8 cellular contexts compared by ENCODE assay signal in the genomic region with DNA sequence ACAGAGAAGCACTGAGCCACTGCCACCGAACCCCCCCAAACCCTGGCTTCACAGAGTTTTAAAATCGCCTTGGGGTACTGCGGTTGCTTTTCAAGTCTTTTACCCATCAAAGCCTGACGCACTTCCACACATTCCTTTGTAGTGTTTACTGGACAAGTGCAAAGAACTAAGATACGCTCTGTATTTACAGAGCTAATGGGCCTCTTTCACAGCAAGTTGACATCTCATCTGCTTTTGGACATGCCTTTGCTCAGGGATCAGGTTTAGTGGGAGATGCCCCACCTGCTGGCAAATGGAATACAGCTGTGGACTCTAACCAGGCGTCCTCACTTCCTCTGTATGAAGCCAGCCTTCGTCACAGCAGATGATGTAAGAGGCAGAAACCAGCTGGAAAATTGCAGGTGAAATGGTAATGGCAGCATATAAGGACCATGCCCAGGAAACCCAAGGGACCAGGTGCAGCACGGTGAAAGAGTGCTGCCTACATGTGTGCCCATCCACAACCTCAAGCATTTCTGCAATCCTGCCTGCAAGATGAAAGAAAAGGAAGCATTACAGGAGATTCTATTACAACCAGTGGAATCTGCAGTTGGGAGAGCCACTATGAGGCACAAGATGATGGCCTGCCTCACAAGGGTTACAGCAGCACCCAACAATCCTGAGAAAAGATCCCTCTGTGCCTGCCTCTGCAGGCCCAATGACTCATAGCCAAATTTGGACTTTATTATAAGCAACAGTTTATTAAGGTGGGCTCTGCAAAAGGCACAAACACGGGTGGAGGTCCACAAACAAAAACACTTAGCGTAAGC. TPM values are rescaled to one million over a fixed set of nuclear protein-coding genes. Genes with fewer than 3 reads are reported as not detected.
DNase-seq lines count a peak whose midpoint lies in the region; ATAC-seq and TF ChIP-seq lines count a peak whose summit lies in the region.

No MANE protein-coding gene starts in this region.

- peak; percentile 24 for ATAC-seq in left lobe of liver
- ATAC-seq in upper lobe of left lung (ENCODE audit: low FRiP score in 2 of 2) = peak; percentile 22 to 40
- ATAC-seq in GM19463 (IDR thresholded peaks at IDR 0.05; ENCODE audit: unreplicated experiment) = no peak

- no peak overlapping the region for H3K4me3 Mint-ChIP-seq in CD14-positive monocyte
- H3K4me3 Mint-ChIP-seq in activated T-helper 2 cell treated with anti-CD3 and anti-CD28 coated beads, Interferon-gamma antibody, Interleukin-2, Interleukin-4, amounts not matched to agents 10 μg/mL and 5 μg/mL and 100 μg/mL, durations not matched to agents 14 hours and 24 hours and 36 hours (ENCODE audit: low read depth) = peak overlapping the region; percentile 39

- peaks cover 21% of the 10 kb centered on the region for H3F3A ChIP-seq in MM.1S (ENCODE audit: insufficient read depth, low read length)

- H3K4me3 ChIP-seq in upper lobe of left lung (no peak overlapping the region), MM.1S (ENCODE audit: low read length) (no peak overlapping the region)

- CTCF ChIA-PET in GM10248 (lab: Yijun Ruan, JAX) = interaction anchor here (0.7 to 1.4 kb wide), 6 partner anchors 9 to 99 kb away, joined by 3 to 4 read pairs (median 4); no protein-coding TSS in a partner anchor

- no peak for TF ChIP-seq EP300 in upper lobe of left lung (IDR thresholded peaks at IDR 0.05)

- peak overlapping the region; percentile 20 to 86 (median 72) for H3K27ac Mint-ChIP-seq in CD14-positive monocyte
- H3K27ac Mint-ChIP-seq in activated T-helper 2 cell treated with anti-CD3 and anti-CD28 coated beads, Interferon-gamma antibody, Interleukin-2, Interleukin-4, amounts not matched to agents 10 μg/mL and 5 μg/mL and 100 μg/mL, durations not matched to agents 14 hours and 24 hours and 36 hours = peak overlapping the region; percentile 69

- H3K9me2 ChIP-seq in MM.1S (replicated peaks; ENCODE audit: insufficient read depth, low read length) = no peaks in the 10 kb centered on the region

- DNase-seq in CD14-positive monocyte (ENCODE audit: low spot score) (no peak), LoVo (ENCODE audit: low spot score) (peak; percentile 46), left lobe of liver (ENCODE audit: low spot score) (no peak), upper lobe of left lung (peak in 1 of 2 donors; percentile 56), MM.1S (no peak), GM10248 (ENCODE audit: extremely low spot score) (no peak)
- no peak for DNase-seq in activated T-helper 2 cell treated with anti-CD3 and anti-CD28 coated beads, Interferon-gamma antibody, Interleukin-2, Interleukin-4, amounts not matched to agents 10 μg/mL and 5 μg/mL and 100 μg/mL, durations not matched to agents 14 hours and 24 hours and 36 hours (ENCODE audit: low spot score)

- no peak overlapping the region for H3K9ac ChIP-seq in MM.1S (ENCODE audit: low read length)

- H3K79me2 ChIP-seq in MM.1S (ENCODE audit: low read length) = peaks cover 97% of the 10 kb centered on the region

- H2AFZ ChIP-seq in MM.1S (ENCODE audit: low read length) = no peak overlapping the region

- H3K9me3 Mint-ChIP-seq in CD14-positive monocyte = no peaks in the 10 kb centered on the region
- H3K9me3 Mint-ChIP-seq in activated T-helper 2 cell treated with anti-CD3 and anti-CD28 coated beads, Interferon-gamma antibody, Interleukin-2, Interleukin-4, amounts not matched to agents 10 μg/mL and 5 μg/mL and 100 μg/mL, durations not matched to agents 14 hours and 24 hours and 36 hours = no peaks in the 10 kb centered on the region

- H3K27me3 Mint-ChIP-seq in CD14-positive monocyte (ENCODE audit: low read depth in 3 of 3) = peaks cover 0 to 3% (median 0%) of the 10 kb centered on the region in 3 donors
- H3K27me3 Mint-ChIP-seq in activated T-helper 2 cell treated with anti-CD3 and anti-CD28 coated beads, Interferon-gamma antibody, Interleukin-2, Interleukin-4, amounts not matched to agents 10 μg/mL and 5 μg/mL and 100 μg/mL, durations not matched to agents 14 hours and 24 hours and 36 hours (ENCODE audit: low read depth) = no peaks in the 10 kb centered on the region

- H3K4me1 ChIP-seq in upper lobe of left lung (peaks cover 94 to 100% (median 98%) of the 10 kb centered on the region in 4 donors), MM.1S (ENCODE audit: low read length) (peaks cover 24% of the 10 kb centered on the region)

- WGBS in upper lobe of left lung, 2 donors = 47 to 55% methylated on average over 9 to 10 of the region's 10 CpGs

- H3K9me3 ChIP-seq in upper lobe of left lung (no peaks in the 10 kb centered on the region), MM.1S (replicated peaks; ENCODE audit: insufficient read depth, low read length) (no peaks in the 10 kb centered on the region)

- peaks cover 85% of the 10 kb centered on the region for H4K20me1 ChIP-seq in MM.1S (ENCODE audit: insufficient read depth, low read length)

- H3K27me3 ChIP-seq in upper lobe of left lung = no peaks in the 10 kb centered on the region
- no peaks in the 10 kb centered on the region for H3K27me3 ChIP-seq in MM.1S (replicated peaks; ENCODE audit: insufficient read depth, low read length)

- peak overlapping the region; percentile 40 to 75 (median 61) for H3K27ac ChIP-seq in upper lobe of left lung
- no peak overlapping the region for H3K27ac ChIP-seq in MM.1S (ENCODE audit: low read length)

- no peak overlapping the region for H3K4me2 ChIP-seq in MM.1S (ENCODE audit: low read depth, low read length)

- POLR2A ChIA-PET in GM10248 (lab: Yijun Ruan, JAX) = interaction anchor here (1.0 kb wide), 1 partner anchor 36 kb away, joined by 4 read pairs; no protein-coding TSS in a partner anchor

- H3K36me3 Mint-ChIP-seq in CD14-positive monocyte = peaks cover 12 to 22% of the 10 kb centered on the region in 2 donors
- peaks cover 25% of the 10 kb centered on the region for H3K36me3 Mint-ChIP-seq in activated T-helper 2 cell treated with anti-CD3 and anti-CD28 coated beads, Interferon-gamma antibody, Interleukin-2, Interleukin-4, amounts not matched to agents 10 μg/mL and 5 μg/mL and 100 μg/mL, durations not matched to agents 14 hours and 24 hours and 36 hours (ENCODE audit: low read depth)

- no peak for TF ChIP-seq POLR2A in upper lobe of left lung (IDR thresholded peaks at IDR 0.05)

- H3K36me3 ChIP-seq in upper lobe of left lung = peaks cover 0 to 4% (median 0%) of the 10 kb centered on the region in 4 donors
- H3K36me3 ChIP-seq in MM.1S (replicated peaks; ENCODE audit: insufficient read depth, low read length) = no peaks in the 10 kb centered on the region

- peaks cover 88% of the 10 kb centered on the region for H3K4me1 Mint-ChIP-seq in CD14-positive monocyte
- H3K4me1 Mint-ChIP-seq in activated T-helper 2 cell treated with anti-CD3 and anti-CD28 coated beads, Interferon-gamma antibody, Interleukin-2, Interleukin-4, amounts not matched to agents 10 μg/mL and 5 μg/mL and 100 μg/mL, durations not matched to agents 14 hours and 24 hours and 36 hours (ENCODE audit: low read depth) = peaks cover 74% of the 10 kb centered on the region

- TF ChIP-seq CTCF in CD14-positive monocyte (IDR thresholded peaks at IDR 0.05) (no peak), upper lobe of left lung (IDR thresholded peaks at IDR 0.05) (peak in 1 of 6 experiments; percentile 9), MM.1S (IDR thresholded peaks at IDR 0.05; ENCODE audit: low read length) (no peak), GM10248 (IDR thresholded peaks at IDR 0.05; ENCODE audit: control extremely low read depth, extremely low read depth, low read depth, missing control alignments) (no peak)

- intact Hi-C loops in CD14-positive monocyte (cut with micrococcal nuclease) = no loop called here
- intact Hi-C loops in activated T-helper 2 cell treated with anti-CD3 and anti-CD28 coated beads, Interferon-gamma antibody, Interleukin-2, Interleukin-4, amounts not matched to agents 10 μg/mL and 5 μg/mL and 100 μg/mL, durations not matched to agents 14 hours and 24 hours and 36 hours (cut with micrococcal nuclease) = no loop called here

RNA-seq across cellular contexts. Expression of a gene that starts 34.7 kb away (rescaled TPM):
- polyA plus RNA-seq in CD14-positive monocyte = 1 to 10 TPM; 3.7 to 4.2 TPM
- total RNA-seq in activated T-helper 2 cell treated with anti-CD3 and anti-CD28 coated beads, Interferon-gamma antibody, Interleukin-2, Interleukin-4, amounts not matched to agents 10 μg/mL and 5 μg/mL and 100 μg/mL, durations not matched to agents 14 hours and 24 hours and 36 hours = 104 and 108 TPM in 2 replicates
- 46.1 TPM for total RNA-seq in left lobe of liver
- total RNA-seq in upper lobe of left lung = 100 to 1,000 TPM in 1 of 6 donors, 10 to 100 TPM in 5; 41.9 to 117 (median 79.3) TPM
